ENCODE assay signal across 9 cellular contexts in the genomic region with DNA sequence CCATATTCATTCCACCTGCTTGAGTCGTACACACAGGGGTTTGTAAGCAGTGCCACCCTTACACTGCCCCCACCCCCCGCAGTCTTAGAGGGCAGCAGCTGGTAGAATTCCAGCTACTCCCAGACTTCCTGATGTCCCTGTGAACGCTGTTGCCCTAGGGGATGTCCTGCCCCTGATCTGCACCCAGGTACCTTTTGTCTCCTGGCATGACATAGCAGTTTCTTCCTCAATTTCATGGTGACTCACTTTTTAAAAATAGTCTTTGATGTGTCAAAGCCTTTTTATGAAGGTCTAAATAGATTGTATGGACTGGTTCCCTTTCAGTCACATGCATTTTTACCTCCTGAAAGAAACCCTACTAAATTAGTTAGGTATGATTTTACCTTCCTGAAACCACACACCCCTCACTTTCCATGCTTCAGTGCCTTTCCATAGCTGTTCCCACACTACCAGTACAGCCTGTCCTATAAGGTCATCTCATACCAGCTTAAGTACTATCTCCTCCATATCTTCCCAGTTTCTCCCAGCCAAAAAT.
DNase-seq lines count a peak whose midpoint lies in the region; ATAC-seq and TF ChIP-seq lines count a peak whose summit lies in the region.
"Had no signal": no experiment of that assay in that cellular context is flagged by ENCODE, and none has a peak within 500 bp of the region (broad histone marks: within the 10 kb centered on the region; RNA-seq: fewer than 3 reads in every experiment).

No MANE protein-coding gene starts in this region.

- H3K9me2 ChIP-seq in PC-3 (replicated peaks; ENCODE audit: low read length): no peaks in the 10 kb centered on the region

- H3K9me3 ChIP-seq in PC-3 (ENCODE audit: low read length) (no peaks in the 10 kb centered on the region; the same call in 1 of the 2 replicates), upper lobe of left lung (peaks cover 0 to 5% (median 0%) of the 10 kb centered on the region in 4 donors)

- peak overlapping the region; percentile 60 for H3K9ac ChIP-seq in PC-3 (ENCODE audit: low read length)

- TF ChIP-seq CTCF in PC-3 (conservative IDR thresholded peaks at IDR 0.05; ENCODE audit: low read depth, low read length) (no peak), upper lobe of left lung (IDR thresholded peaks at IDR 0.05) (no peak)

- no peak for TF ChIP-seq POLR2A in upper lobe of left lung (IDR thresholded peaks at IDR 0.05)

- 76% methylated on average over 3 of the region's 3 CpGs for WGBS in upper lobe of left lung, 2 donors

- intact Hi-C loops in PC-3 (cut with micrococcal nuclease): loop anchor here (2.0 kb wide), 1 partner anchor 51 kb away; no protein-coding TSS in a partner anchor

- H3K4me1 ChIP-seq in PC-3 (ENCODE audit: insufficient read depth, low read length) (peaks cover 19% of the 10 kb centered on the region), upper lobe of left lung (peaks cover 0 to 4% (median 1%) of the 10 kb centered on the region in 4 donors)

- H3F3A ChIP-seq in PC-3 (ENCODE audit: low read length, unreplicated experiment): no peaks in the 10 kb centered on the region

- ATAC-seq in PC-3 (peak; percentile 87), upper lobe of left lung (ENCODE audit: low FRiP score in 2 of 2) (no peak), HG03439 (IDR thresholded peaks at IDR 0.05; ENCODE audit: unreplicated experiment) (no peak), GM19035 (IDR thresholded peaks at IDR 0.05; ENCODE audit: unreplicated experiment) (no peak)

- H3K27ac ChIP-seq in PC-3 (ENCODE audit: low read length): peak overlapping the region; percentile 90
- no peak overlapping the region for H3K27ac ChIP-seq in upper lobe of left lung
- H3K27ac ChIP-seq: spleen had no signal

- DNase-seq in COR-L47 (lab: John Stamatoyannopoulos, UW) (peak; percentile 45), H4 (ENCODE audit: low spot score) (peak; percentile 75), PC-3 (peak; percentile 94), glomerular visceral epithelial cell (ENCODE audit: extremely low spot score) (peak; percentile 63), upper lobe of left lung (no peak), inferior parietal cortex (ENCODE audit: extremely low spot score) (no peak)
- DNase-seq: spleen had no signal

- no peak for TF ChIP-seq EP300 in upper lobe of left lung (IDR thresholded peaks at IDR 0.05)

- H3K4me3 ChIP-seq in PC-3 (ENCODE audit: low read length) (peak overlapping the region; percentile 4; the same call in 1 of the 2 replicates), upper lobe of left lung (no peak overlapping the region)
- H3K4me3 ChIP-seq: spleen had no signal

- H3K27me3 ChIP-seq in PC-3 (ENCODE audit: low read length) (no peaks in the 10 kb centered on the region), upper lobe of left lung (no peaks in the 10 kb centered on the region)
- H3K27me3 ChIP-seq: spleen had no signal

- CTCF ChIA-PET in PC-3 (lab: Charles Lee): interaction anchor here (0.7 kb wide), 1 partner anchor 20 kb away, joined by 3 read pairs; no protein-coding TSS in a partner anchor

- no TSS peak for BruUV-seq in PC-3 (replicated peaks; lab: Mats Ljungman, UMichigan)

- H2AFZ ChIP-seq in PC-3 (ENCODE audit: low read length): peak overlapping the region; percentile 62

- H4K20me1 ChIP-seq in PC-3 (ENCODE audit: low read length): no peaks in the 10 kb centered on the region

- H3K4me2 ChIP-seq in PC-3 (ENCODE audit: low read length): peak overlapping the region; percentile 57

- POLR2A ChIA-PET in PC-3 (lab: Charles Lee; ENCODE audit: unreplicated experiment): interaction anchor here (0.5 to 0.6 kb wide), 2 partner anchors 441 to 509 kb away, joined by 3 to 4 read pairs; no protein-coding TSS in a partner anchor

- H3K36me3 ChIP-seq in PC-3 (ENCODE audit: low read depth, low read length) (no peaks in the 10 kb centered on the region), upper lobe of left lung (no peaks in the 10 kb centered on the region)

- H3K79me2 ChIP-seq in PC-3 (ENCODE audit: low read length): no peaks in the 10 kb centered on the region

Comparison
In these comparisons a context has a peak if more than half of its experiments do, and no peak if none do; other contexts are left out.
1. DNase-seq: peak in COR-L47 (single experiment), H4 (single experiment), PC-3 (single experiment) and glomerular visceral epithelial cell (single experiment); none in upper lobe of left lung (0 of 2) and inferior parietal cortex (single experiment).